ENCODE assay signal across 20 cellular contexts in the genomic region with DNA sequence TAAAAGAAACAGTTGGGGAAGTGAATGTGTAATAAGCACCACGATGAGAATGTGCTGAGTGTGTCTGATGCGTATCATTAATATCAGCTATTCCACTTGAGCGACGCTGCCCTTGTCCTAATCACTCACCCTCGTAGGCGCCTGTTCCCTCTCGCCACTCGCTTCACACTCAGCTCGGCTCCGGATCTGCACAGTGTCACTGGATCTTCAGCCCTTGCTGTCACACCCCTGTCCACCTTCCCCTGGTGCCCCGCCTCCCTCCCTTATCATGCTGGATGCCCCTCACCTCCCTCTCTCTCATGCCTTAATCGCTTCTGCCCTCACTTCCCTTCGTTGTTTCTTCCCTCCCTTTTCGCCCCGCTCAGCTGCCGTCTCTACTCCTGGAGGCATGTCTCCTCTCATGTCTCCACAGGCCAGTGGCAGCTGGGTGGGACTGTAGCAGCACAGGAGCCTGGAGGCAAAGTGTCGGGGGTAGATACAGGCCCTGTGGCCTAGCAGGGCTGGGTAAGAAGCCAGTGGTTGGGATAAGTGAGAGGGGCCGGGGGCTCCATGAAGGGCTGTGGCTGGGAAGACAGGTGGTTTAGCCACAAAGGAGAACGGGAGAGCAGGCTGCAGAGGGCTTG. TPM values are rescaled to one million over a fixed set of nuclear protein-coding genes. Genes with fewer than 3 reads are reported as not detected.
"Had no signal": no experiment of that assay in that cellular context is flagged by ENCODE, and none has a peak within 500 bp of the region (broad histone marks: within the 10 kb centered on the region; RNA-seq: fewer than 3 reads in every experiment).

No MANE protein-coding gene starts in this region.

- H3K4me3 Mint-ChIP-seq: activated CD8-positive, alpha-beta T cell treated with anti-CD3 and anti-CD28 coated beads, Interleukin-2, amount 10 ng/mL, durations not matched to agents 7 days and 5 days; activated naive CD8-positive, alpha-beta T cell treated with anti-CD3 and anti-CD28 coated beads, Interleukin-2, amount 50 U/mL, for 24 hours; activated T-helper 1 cell treated with anti-CD3 and anti-CD28 coated beads, Interleukin-12 subunit alpha, Interleukin-12 subunit beta, Interleukin-2, Interleukin-4 antibody, amounts not matched to agents 30 ng/mL and 10 ng/mL and 1 ng/mL, durations not matched to agents 14 hours and 24 hours and 36 hours; mesothelial cell of epicardium; stimulated activated naive B cell treated with anti-CD40 and anti-IgM and Interleukin-4, amounts not matched to agents 10 μg/mL and 1 μg/mL and 100 μg/mL, for 72 hours had no signal

- H3K4me3 ChIP-seq: ascending aorta, esophagus muscularis mucosa, lower lobe of right lung, right lobe of liver, spleen, upper lobe of left lung had no signal

- H3K27ac Mint-ChIP-seq: activated CD8-positive, alpha-beta T cell treated with anti-CD3 and anti-CD28 coated beads, Interleukin-2, amount 10 ng/mL, durations not matched to agents 7 days and 5 days; activated naive CD8-positive, alpha-beta T cell treated with anti-CD3 and anti-CD28 coated beads, Interleukin-2, amount 50 U/mL, for 24 hours; activated T-helper 1 cell treated with anti-CD3 and anti-CD28 coated beads, Interleukin-12 subunit alpha, Interleukin-12 subunit beta, Interleukin-2, Interleukin-4 antibody, amounts not matched to agents 30 ng/mL and 10 ng/mL and 1 ng/mL, durations not matched to agents 14 hours and 24 hours and 36 hours; stimulated activated naive B cell treated with anti-CD40 and anti-IgM and Interleukin-4, amounts not matched to agents 10 μg/mL and 1 μg/mL and 100 μg/mL, for 72 hours had no signal

- H3K9me3 Mint-ChIP-seq: activated naive CD8-positive, alpha-beta T cell treated with anti-CD3 and anti-CD28 coated beads, Interleukin-2, amount 50 U/mL, for 24 hours; activated T-helper 1 cell treated with anti-CD3 and anti-CD28 coated beads, Interleukin-12 subunit alpha, Interleukin-12 subunit beta, Interleukin-2, Interleukin-4 antibody, amounts not matched to agents 30 ng/mL and 10 ng/mL and 1 ng/mL, durations not matched to agents 14 hours and 24 hours and 36 hours; mesothelial cell of epicardium had no signal

- H3K27me3 Mint-ChIP-seq: activated naive CD8-positive, alpha-beta T cell treated with anti-CD3 and anti-CD28 coated beads, Interleukin-2, amount 50 U/mL, for 24 hours; progenitor cell of endocrine pancreas had no signal

- DNase-seq: activated CD4-positive, alpha-beta T cell treated with anti-CD3 and anti-CD28 coated beads for 48 hours; activated CD8-positive, alpha-beta memory T cell treated with anti-CD3 and anti-CD28 coated beads, Interleukin-2, amount 50 U/mL, for 48 hours; activated CD8-positive, alpha-beta T cell treated with anti-CD3 and anti-CD28 coated beads, Interleukin-2, amount 10 ng/mL, durations not matched to agents 7 days and 5 days; activated naive CD4-positive, alpha-beta T cell treated with Interleukin-2 at 50 U/mL for 16 hours; activated naive CD8-positive, alpha-beta T cell treated with anti-CD3 and anti-CD28 coated beads, Interleukin-2, amount 50 U/mL, for 24 hours; kidney; lower lobe of right lung; right lobe of liver; spleen; stimulated activated CD4-positive, alpha-beta T cell treated with anti-CD3 and anti-CD28 coated beads, Interleukin-1b, Interleukin-23, amount 100 ng/mL, for 48 hours; stimulated activated naive B cell treated with anti-CD40 and anti-IgM and Interleukin-4, amounts not matched to agents 10 μg/mL and 1 μg/mL and 100 μg/mL, for 72 hours; T-helper 9 cell; upper lobe of left lung had no signal

- H3K4me1 Mint-ChIP-seq: activated naive CD8-positive, alpha-beta T cell treated with anti-CD3 and anti-CD28 coated beads, Interleukin-2, amount 50 U/mL, for 24 hours had no signal

- H3K4me1 ChIP-seq: ascending aorta, lower lobe of right lung, right lobe of liver, upper lobe of left lung had no signal

- H3K36me3 Mint-ChIP-seq: mesothelial cell of epicardium; stimulated activated naive B cell treated with anti-CD40 and anti-IgM and Interleukin-4, amounts not matched to agents 10 μg/mL and 1 μg/mL and 100 μg/mL, for 72 hours had no signal

- FAIRE-seq: bronchial epithelial cell, endometrium, kidney had no signal

- H3K27ac ChIP-seq: ascending aorta, esophagus muscularis mucosa, lower lobe of right lung, right lobe of liver, spleen, upper lobe of left lung had no signal

- H3K36me3 ChIP-seq: ascending aorta, esophagus muscularis mucosa, lower lobe of right lung, right lobe of liver, spleen, upper lobe of left lung had no signal

- ATAC-seq: activated CD8-positive, alpha-beta T cell treated with anti-CD3 and anti-CD28 coated beads, Interleukin-2, amount 10 ng/mL, durations not matched to agents 7 days and 5 days; activated naive CD8-positive, alpha-beta T cell treated with anti-CD3 and anti-CD28 coated beads, Interleukin-2, amount 50 U/mL, for 24 hours; right lobe of liver; stimulated activated naive B cell treated with anti-CD40 and anti-IgM and Interleukin-4, amounts not matched to agents 10 μg/mL and 1 μg/mL and 100 μg/mL, for 72 hours had no signal

- H3K9me3 ChIP-seq: ascending aorta, esophagus muscularis mucosa, lower lobe of right lung, right lobe of liver, spleen, upper lobe of left lung had no signal

- H3K27me3 ChIP-seq: ascending aorta, esophagus muscularis mucosa, right lobe of liver, spleen, upper lobe of left lung had no signal

RNA-seq across cellular contexts. Expression of a gene that starts 43.6 kb away (rescaled TPM):
- total RNA-seq: ascending aorta had no signal
